In the genomic region with DNA sequence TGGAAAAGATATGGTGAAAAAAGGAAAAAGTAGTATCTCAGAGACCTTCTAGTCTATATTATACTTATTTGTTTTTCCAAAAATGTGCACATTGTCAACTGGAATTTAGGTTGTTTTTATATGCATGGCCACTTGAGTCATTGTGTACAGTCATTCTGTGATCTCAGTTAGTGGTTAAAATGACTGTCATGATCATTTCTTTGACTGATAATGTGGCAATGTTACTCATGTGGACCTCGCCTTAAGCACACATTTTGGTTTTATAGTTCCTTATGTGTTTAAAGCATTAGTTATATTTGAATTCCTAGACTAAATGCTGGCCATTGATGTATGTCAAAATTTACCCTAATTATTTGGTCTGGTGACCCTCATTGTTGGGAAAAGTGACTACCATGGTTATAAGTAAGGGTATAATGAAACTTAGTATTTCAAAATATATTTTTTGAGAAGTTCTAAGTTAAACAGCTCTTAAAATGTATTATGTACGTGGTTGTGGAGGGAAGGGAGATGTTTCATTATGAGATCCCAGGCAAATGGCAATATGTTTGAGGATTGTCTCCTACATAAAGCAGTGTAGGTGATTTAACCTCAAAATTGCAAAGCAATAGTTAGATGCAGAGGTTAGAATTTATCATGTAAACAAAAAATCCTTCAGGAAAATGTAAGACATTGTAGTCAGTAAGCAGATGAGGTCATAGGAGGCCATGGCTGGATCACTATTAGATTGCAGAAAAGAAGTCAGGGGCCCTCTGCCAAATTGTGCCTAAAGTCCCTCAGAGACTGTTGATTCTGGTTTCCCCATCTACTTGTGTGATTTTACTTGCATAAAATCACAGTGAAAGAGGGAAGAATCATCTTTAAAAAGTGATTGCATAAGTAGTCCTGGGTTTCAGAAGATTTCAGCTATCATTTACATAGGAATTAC, we compare ENCODE assay signal across 10 cellular contexts. TPM values are rescaled to one million over a fixed set of nuclear protein-coding genes. Genes with fewer than 3 reads are reported as not detected.
A peak's percentile ranks its signal among the peaks of the same experiment; 100 is the strongest.
DNase-seq lines count a peak whose midpoint lies in the region; ATAC-seq and TF ChIP-seq lines count a peak whose summit lies in the region.
"Had no signal": no experiment of that assay in that cellular context is flagged by ENCODE, and none has a peak within 500 bp of the region (broad histone marks: within the 10 kb centered on the region; RNA-seq: fewer than 3 reads in every experiment).

No MANE protein-coding gene starts in this region.

- no peak overlapping the region for H3K23ac ChIP-seq in H9 (ENCODE audit: insufficient read length, low read depth, low read length)

- intact Hi-C loops in activated B cell treated with CpG ODN at 0.5 μM for 24 hours (cut with micrococcal nuclease): loop anchor here (2.0 kb wide), 1 partner anchor 16 kb away; no protein-coding TSS in a partner anchor
- intact Hi-C loops in CD4-positive, alpha-beta memory T cell (cut with micrococcal nuclease): no loop called here

- H2AK5ac ChIP-seq in H9 (ENCODE audit: insufficient read length, low read length): no peak overlapping the region

- H2BK15ac ChIP-seq in H9 (ENCODE audit: low read depth, low read length): no peak overlapping the region

- peaks cover 2 to 5% of the 10 kb centered on the region in 2 donors for H3K36me3 Mint-ChIP-seq in activated T-cell treated with anti-CD3 and anti-CD28 coated beads, Interleukin-2, amount 50 U/mL, for 72 hours (ENCODE audit: insufficient read depth in 2 of 2)
- no peaks in the 10 kb centered on the region for H3K36me3 Mint-ChIP-seq in activated B cell treated with CpG ODN at 0.5 μM for 24 hours (ENCODE audit: low read depth)
- peaks cover 12 to 24% of the 10 kb centered on the region in 2 donors for H3K36me3 Mint-ChIP-seq in stimulated activated naive B cell treated with anti-CD40 and anti-IgM and Interleukin-4, amounts not matched to agents 10 μg/mL and 1 μg/mL and 100 μg/mL, for 72 hours
- peaks cover 3 to 10% (median 8%) of the 10 kb centered on the region in 3 experiments; a peak in 5 of 7 replicates for H3K36me3 Mint-ChIP-seq in H9 (ENCODE audit: insufficient read depth in 1 of 3, low read depth in 3 of 3)
- H3K36me3 Mint-ChIP-seq in CD4-positive, alpha-beta memory T cell: peaks cover 0 to 16% of the 10 kb centered on the region in 2 donors

- no peaks in the 10 kb centered on the region for H4K20me1 ChIP-seq in H9 (ENCODE audit: control insufficient read depth, insufficient read depth, insufficient read length)

- H3K23me2 ChIP-seq in H9 (ENCODE audit: insufficient read length, low read depth, low read length, poor library complexity, severe bottlenecking): no peaks in the 10 kb centered on the region

- no peak overlapping the region for H3T11ph ChIP-seq in H9 (ENCODE audit: low read length)

- no peak overlapping the region for H2BK5ac ChIP-seq in H9 (ENCODE audit: insufficient read length, low read length)

- no peak overlapping the region for H3K14ac ChIP-seq in H9 (ENCODE audit: insufficient read depth, low read length)

- no peaks in the 10 kb centered on the region for H3K36me3 ChIP-seq in CD4-positive, alpha-beta memory T cell (ENCODE audit: insufficient read depth, low read length)

- H2AFZ ChIP-seq in H9 (ENCODE audit: low read length): no peak overlapping the region

- H4K8ac ChIP-seq in H9 (replicated peaks; ENCODE audit: insufficient read length, low read depth, low read length): no peak overlapping the region

- H4K91ac ChIP-seq in H9 (ENCODE audit: insufficient read length, low read depth, low read length): no peak overlapping the region

- no peak overlapping the region for H3K27ac ChIP-seq in H9 (ENCODE audit: insufficient read length, low read depth, low read length)
- H3K27ac ChIP-seq in CD4-positive, alpha-beta memory T cell (ENCODE audit: low read depth, low read length): no peak overlapping the region
- H3K27ac ChIP-seq: C4-2B, left lung had no signal

- peak overlapping the region; percentile 95 for H3K27ac Mint-ChIP-seq in activated T-cell treated with anti-CD3 and anti-CD28 coated beads, Interleukin-2, amount 50 U/mL, for 72 hours
- H3K27ac Mint-ChIP-seq in activated B cell treated with CpG ODN at 0.5 μM for 24 hours (peak overlapping the region; percentile 78), H9 (no peak overlapping the region)
- H3K27ac Mint-ChIP-seq in stimulated activated naive B cell treated with anti-CD40 and anti-IgM and Interleukin-4, amounts not matched to agents 10 μg/mL and 1 μg/mL and 100 μg/mL, for 72 hours: peak overlapping the region; percentile 98
- H3K27ac Mint-ChIP-seq in CD4-positive, alpha-beta memory T cell: no peak overlapping the region

- no peaks in the 10 kb centered on the region for H3K27me3 ChIP-seq in H9 (ENCODE audit: insufficient read depth, low read length)
- H3K27me3 ChIP-seq in CD4-positive, alpha-beta memory T cell (ENCODE audit: insufficient read depth, low read length): no peaks in the 10 kb centered on the region
- H3K27me3 ChIP-seq: left lung had no signal

- H3K79me1 ChIP-seq in H9 (ENCODE audit: insufficient read depth, low read depth, low read length, poor library complexity, severe bottlenecking): no peaks in the 10 kb centered on the region

- H3K4me2 ChIP-seq in H9 (ENCODE audit: insufficient read depth, insufficient read length, low read length): no peak overlapping the region

- H3K79me2 ChIP-seq in H9 (ENCODE audit: insufficient read depth, low read length): no peaks in the 10 kb centered on the region

- WGBS in H9 (ENCODE audit: extremely low coverage, insufficient read length, low lambda C conversion rate): 100% methylated on average over 1 of the region's 2 CpGs

- H3K9ac ChIP-seq in H9 (ENCODE audit: extremely low read depth, insufficient read length, low read length): no peak overlapping the region

- peak; percentile 94 for ATAC-seq in activated T-cell treated with anti-CD3 and anti-CD28 coated beads, Interleukin-2, amount 50 U/mL, for 72 hours (replicated peaks in 1 of 2)
- ATAC-seq in HG02973 (IDR thresholded peaks at IDR 0.05; ENCODE audit: unreplicated experiment) (peak; percentile 86), activated B cell treated with CpG ODN at 0.5 μM for 24 hours (ENCODE audit: low read depth) (peak; percentile 73)
- ATAC-seq in stimulated activated naive B cell treated with anti-CD40 and anti-IgM and Interleukin-4, amounts not matched to agents 10 μg/mL and 1 μg/mL and 100 μg/mL, for 72 hours (replicated peaks): peak; percentile 84 to 88
- ATAC-seq: left lung had no signal

- no peak overlapping the region for H3K4ac ChIP-seq in H9 (ENCODE audit: low read depth, low read length)

- H3K9me3 ChIP-seq in H9 (ENCODE audit: control insufficient read depth, low read depth, low read length): no peaks in the 10 kb centered on the region
- H3K9me3 ChIP-seq in CD4-positive, alpha-beta memory T cell (ENCODE audit: control insufficient read depth in 1 of 2, low read length in 2 of 2): no peaks in the 10 kb centered on the region
- H3K9me3 ChIP-seq: left lung had no signal

- no peaks in the 10 kb centered on the region for H3K9me3 Mint-ChIP-seq in activated T-cell treated with anti-CD3 and anti-CD28 coated beads, Interleukin-2, amount 50 U/mL, for 72 hours
- H3K9me3 Mint-ChIP-seq in activated B cell treated with CpG ODN at 0.5 μM for 24 hours (no peaks in the 10 kb centered on the region), H9 (no peaks in the 10 kb centered on the region)
- H3K9me3 Mint-ChIP-seq in stimulated activated naive B cell treated with anti-CD40 and anti-IgM and Interleukin-4, amounts not matched to agents 10 μg/mL and 1 μg/mL and 100 μg/mL, for 72 hours: no peaks in the 10 kb centered on the region
- peaks cover 0 to 2% (median 0%) of the 10 kb centered on the region in 8 donors for H3K9me3 Mint-ChIP-seq in CD4-positive, alpha-beta memory T cell

- no peaks in the 10 kb centered on the region for H3K27me3 Mint-ChIP-seq in activated T-cell treated with anti-CD3 and anti-CD28 coated beads, Interleukin-2, amount 50 U/mL, for 72 hours (ENCODE audit: low read depth)
- no peaks in the 10 kb centered on the region for H3K27me3 Mint-ChIP-seq in activated B cell treated with CpG ODN at 0.5 μM for 24 hours
- no peaks in the 10 kb centered on the region for H3K27me3 Mint-ChIP-seq in stimulated activated naive B cell treated with anti-CD40 and anti-IgM and Interleukin-4, amounts not matched to agents 10 μg/mL and 1 μg/mL and 100 μg/mL, for 72 hours
- no peaks in the 10 kb centered on the region for H3K27me3 Mint-ChIP-seq in H9 (ENCODE audit: low read depth)
- no peaks in the 10 kb centered on the region for H3K27me3 Mint-ChIP-seq in CD4-positive, alpha-beta memory T cell

- H3K4me1 Mint-ChIP-seq in activated T-cell treated with anti-CD3 and anti-CD28 coated beads, Interleukin-2, amount 50 U/mL, for 72 hours (ENCODE audit: low read depth): peaks cover 59% of the 10 kb centered on the region
- H3K4me1 Mint-ChIP-seq in activated B cell treated with CpG ODN at 0.5 μM for 24 hours: peaks cover 11% of the 10 kb centered on the region
- peaks cover 9 to 50% of the 10 kb centered on the region in 2 donors for H3K4me1 Mint-ChIP-seq in stimulated activated naive B cell treated with anti-CD40 and anti-IgM and Interleukin-4, amounts not matched to agents 10 μg/mL and 1 μg/mL and 100 μg/mL, for 72 hours
- no peaks in the 10 kb centered on the region for H3K4me1 Mint-ChIP-seq in H9
- H3K4me1 Mint-ChIP-seq in CD4-positive, alpha-beta memory T cell: peaks cover 0 to 1% (median 0%) of the 10 kb centered on the region in 4 donors

- peak overlapping the region; percentile 73 to 86 for H3K4me3 Mint-ChIP-seq in activated T-cell treated with anti-CD3 and anti-CD28 coated beads, Interleukin-2, amount 50 U/mL, for 72 hours
- H3K4me3 Mint-ChIP-seq in activated B cell treated with CpG ODN at 0.5 μM for 24 hours (peak overlapping the region; percentile 6), H9 (no peak overlapping the region)
- H3K4me3 Mint-ChIP-seq in stimulated activated naive B cell treated with anti-CD40 and anti-IgM and Interleukin-4, amounts not matched to agents 10 μg/mL and 1 μg/mL and 100 μg/mL, for 72 hours: peak overlapping the region; percentile 59 to 68
- no peak overlapping the region for H3K4me3 Mint-ChIP-seq in CD4-positive, alpha-beta memory T cell

- DNase-seq in activated T-cell treated with anti-CD3 and anti-CD28 coated beads, Interleukin-2, amount 50 U/mL, for 72 hours: peak in 1 of 2 donors; percentile 23
- no peak for DNase-seq in activated T-cell treated with anti-CD3 and anti-CD28 coated beads, Interleukin-2, amount 50 U/mL, for 1 hour
- DNase-seq in activated B cell treated with CpG ODN at 0.5 μM for 24 hours: no peak
- DNase-seq in stimulated activated naive B cell treated with anti-CD40 and anti-IgM and Interleukin-4, amounts not matched to agents 10 μg/mL and 1 μg/mL and 100 μg/mL, for 72 hours: no peak
- no peak for DNase-seq in mucosa of gallbladder (ENCODE audit: low spot score)
- no peak for DNase-seq in H9
- DNase-seq in CD4-positive, alpha-beta memory T cell: no peak
- DNase-seq: left lung had no signal

- H3K18ac ChIP-seq in H9 (ENCODE audit: insufficient read length, low read depth, low read length): no peak overlapping the region

- no peak overlapping the region for H4K5ac ChIP-seq in H9 (ENCODE audit: insufficient read length, low read depth, low read length)

- H2BK12ac ChIP-seq in H9 (ENCODE audit: insufficient read length, low read depth, low read length): no peak overlapping the region

- H3K4me1 ChIP-seq in H9 (ENCODE audit: insufficient read depth, low read length): no peaks in the 10 kb centered on the region
- no peaks in the 10 kb centered on the region for H3K4me1 ChIP-seq in CD4-positive, alpha-beta memory T cell (ENCODE audit: insufficient read depth, low read length)
- H3K4me1 ChIP-seq: left lung had no signal

- H3K4me3 ChIP-seq in CD4-positive, alpha-beta memory T cell (ENCODE audit: low read length in 2 of 2): no peak overlapping the region
- H3K4me3 ChIP-seq: left lung had no signal

- CTCF ChIA-PET in activated B cell treated with CpG ODN at 0.5 μM for 24 hours (lab: Charles Lee): no interaction called here
- CTCF ChIA-PET in CD4-positive, alpha-beta memory T cell (lab: Charles Lee; ENCODE audit: partially characterized antibody): no interaction called here

- H2BK120ac ChIP-seq in H9 (ENCODE audit: low read depth, low read length, poor library complexity, severe bottlenecking): no peak overlapping the region

- POLR2A ChIA-PET in activated B cell treated with CpG ODN at 0.5 μM for 24 hours (lab: Charles Lee): interaction anchor here (1.2 to 2.8 kb wide), 2 partner anchors 16 to 18 kb away, joined by 4 to 9 read pairs; no protein-coding TSS in a partner anchor
- POLR2A ChIA-PET in CD4-positive, alpha-beta memory T cell (lab: Charles Lee; ENCODE audit: partially characterized antibody): no interaction called here

- H3K56ac ChIP-seq in H9 (ENCODE audit: insufficient read length, low read depth, low read length): no peak overlapping the region

- TF ChIP-seq CTCF in activated B cell treated with CpG ODN at 0.5 μM for 24 hours (IDR thresholded peaks at IDR 0.05) (no peak), H9 (conservative IDR thresholded peaks at IDR 0.05) (no peak)

- no peak overlapping the region for H2BK20ac ChIP-seq in H9 (ENCODE audit: low read depth, low read length, poor library complexity, severe bottlenecking)

RNA-seq across cellular contexts. Expression of gene PNMA1, which starts 17.5 kb away (rescaled TPM):
- 10 to 100 TPM; 38.1 to 47.5 TPM for total RNA-seq in activated T-cell treated with anti-CD3 and anti-CD28 coated beads, Interleukin-2, amount 50 U/mL, for 72 hours
- total RNA-seq in activated B cell treated with CpG ODN at 0.5 μM for 24 hours (19.9 and 22.2 TPM in 2 replicates), mucosa of gallbladder (79.5 TPM), H9 (2021) (56.1 and 58.0 TPM in 2 replicates)
- 10 to 100 TPM; 53.3 to 59.3 TPM for total RNA-seq in CD4-positive, alpha-beta memory T cell
- 10 to 100 TPM; 47.8 to 56.3 TPM for polyA plus RNA-seq in CD4-positive, alpha-beta memory T cell

RNA-seq across cellular contexts. Expression of gene DNAL1, which starts 51.9 kb away (rescaled TPM):
- 1 to 10 TPM; 6.8 to 8.3 TPM for total RNA-seq in activated T-cell treated with anti-CD3 and anti-CD28 coated beads, Interleukin-2, amount 50 U/mL, for 72 hours
- 7.7 and 7.8 TPM in 2 replicates for total RNA-seq in activated B cell treated with CpG ODN at 0.5 μM for 24 hours
- 14.3 TPM for total RNA-seq in mucosa of gallbladder
- total RNA-seq in H9 (2021): 12.3 and 17.7 TPM in 2 replicates
- 1 to 10 TPM; 5.4 to 7.8 TPM for total RNA-seq in CD4-positive, alpha-beta memory T cell
- 1 to 10 TPM; 8.4 to 8.6 TPM for polyA plus RNA-seq in CD4-positive, alpha-beta memory T cell

Comparison
In these comparisons a context has a peak if more than half of its experiments do, and no peak if none do; other contexts are left out.
1. H3K27ac Mint-ChIP-seq: peak in activated T-cell treated with anti-CD3 and anti-CD28 coated beads, Interleukin-2, amount 50 U/mL, for 72 hours (single experiment), activated B cell treated with CpG ODN at 0.5 μM for 24 hours (single experiment) and stimulated activated naive B cell treated with anti-CD40 and anti-IgM and Interleukin-4, amounts not matched to agents 10 μg/mL and 1 μg/mL and 100 μg/mL, for 72 hours (single experiment); none in H9 (0 of 3) and CD4-positive, alpha-beta memory T cell (0 of 7).
2. H3K4me3 Mint-ChIP-seq: peak in activated T-cell treated with anti-CD3 and anti-CD28 coated beads, Interleukin-2, amount 50 U/mL, for 72 hours (2 of 2), activated B cell treated with CpG ODN at 0.5 μM for 24 hours (single experiment) and stimulated activated naive B cell treated with anti-CD40 and anti-IgM and Interleukin-4, amounts not matched to agents 10 μg/mL and 1 μg/mL and 100 μg/mL, for 72 hours (2 of 2); none in H9 (0 of 2) and CD4-positive, alpha-beta memory T cell (0 of 8).
3. Peak in every context shown above with its lines, with median percentiles within 50 percentile points of each other: ATAC-seq.